ENCODE assay signal across 8 cellular contexts in the genomic region with DNA sequence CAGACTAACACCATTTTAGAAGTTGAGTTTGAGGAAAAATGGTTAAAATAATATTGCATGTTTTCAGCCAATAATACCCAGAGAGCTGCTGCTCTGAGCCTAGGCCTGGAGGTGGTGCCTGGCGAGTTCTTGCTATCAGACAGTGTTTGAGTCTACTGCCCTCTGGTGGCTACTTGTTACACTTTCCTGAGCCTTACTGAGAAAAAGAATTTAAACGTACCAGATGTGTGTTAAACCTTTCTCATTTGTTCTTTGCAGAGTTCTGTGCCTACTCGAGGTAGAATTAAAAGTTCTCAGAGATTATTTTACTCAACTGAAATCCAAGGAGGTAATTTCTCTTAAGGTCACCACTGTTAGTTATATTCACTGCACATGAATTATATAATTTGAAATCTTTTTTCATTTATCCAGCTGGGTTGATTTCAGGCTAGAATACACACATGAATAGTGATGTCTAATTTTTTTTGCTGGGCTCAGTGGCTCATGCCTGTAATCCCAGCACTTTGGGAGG. TPM values are rescaled to one million over a fixed set of nuclear protein-coding genes. Genes with fewer than 3 reads are reported as not detected.
DNase-seq lines count a peak whose midpoint lies in the region; ATAC-seq, FAIRE-seq and TF ChIP-seq lines count a peak whose summit lies in the region.

No MANE protein-coding gene starts in this region.

- 4% methylated on average over 3 of the region's 3 CpGs for WGBS in right lobe of liver (ENCODE audit: insufficient coverage, low coverage, low lambda C conversion rate, missing lambda C conversion rate)

- no peaks in the 10 kb centered on the region for H3K9me3 ChIP-seq in right lobe of liver

- no peaks in the 10 kb centered on the region for H3K27me3 ChIP-seq in right lobe of liver

- H3K27ac ChIP-seq in right lobe of liver = no peak overlapping the region

- H3K4me1 ChIP-seq in right lobe of liver = peaks cover 0 to 15% (median 7%) of the 10 kb centered on the region in 4 donors

- DNase-seq in Ammon's horn (ENCODE audit: low spot score) (peak; percentile 93), GM19239 (ENCODE audit: insufficient read length, low spot score) (peak; percentile 74), NCI-H69 (lab: John Stamatoyannopoulos, UW) (peak; percentile 93), dedifferentiated amniotic fluid mesenchymal stem cell (ENCODE audit: extremely low spot score) (peak; percentile 95), right lobe of liver (peak; percentile 59 to 77 (median 70))
- DNase-seq in activated CD4-positive, alpha-beta T cell treated with anti-CD3 and anti-CD28 coated beads for 4 hours = peak; percentile 80 to 87
- DNase-seq in stimulated activated CD4-positive, alpha-beta T cell treated with anti-CD3 and anti-CD28 coated beads, TNF-alpha, amount 100 ng/mL, for 4 hours (ENCODE audit: low read depth in 3 of 3) = peak; percentile 11 to 75 (median 43)

- no peaks in the 10 kb centered on the region for H3K36me3 ChIP-seq in right lobe of liver

- intact Hi-C loops in right lobe of liver (cut with DNase I) = loop anchor here in 1 of 2 donors (10.0 kb wide), 1 partner anchor 234 kb away; no protein-coding TSS in a partner anchor

- TF ChIP-seq CTCF in right lobe of liver (IDR thresholded peaks at IDR 0.05) = peak; percentile 86 to 94 (median 91)

- no peak overlapping the region for H3K4me3 ChIP-seq in right lobe of liver

- FAIRE-seq in GM19239 (lab: Jason Lieb, UNC) = peak; percentile 98

- no peak for TF ChIP-seq POLR2A in right lobe of liver (IDR thresholded peaks at IDR 0.05)

- ATAC-seq in HG03565 (IDR thresholded peaks at IDR 0.05; ENCODE audit: unreplicated experiment) = peak; percentile 78
- ATAC-seq in right lobe of liver = peak; percentile 97 to 99 (median 98)

RNA-seq across cellular contexts. Expression of a gene that starts 38.2 kb away (rescaled TPM):
- 1 to 10 TPM in 3 of 6 experiments, under 1 TPM in 2, not detected in 1; 0.69 to 1.9 (median 1.4) TPM for total RNA-seq in right lobe of liver

Comparison
In these comparisons a context has a peak if more than half of its experiments do, and no peak if none do; other contexts are left out.
1. DNase-seq: peak in every context shown above with its lines; median percentile 95 in dedifferentiated amniotic fluid mesenchymal stem cell; 93 in Ammon's horn; 93 in NCI-H69; 84 in activated CD4-positive, alpha-beta T cell treated with anti-CD3 and anti-CD28 coated beads for 4 hours; 74 in GM19239; 70 in right lobe of liver; 43 in stimulated activated CD4-positive, alpha-beta T cell treated with anti-CD3 and anti-CD28 coated beads, TNF-alpha, amount 100 ng/mL, for 4 hours.